Comparison of ENCODE assay signal across 1 cellular context in the genomic region with DNA sequence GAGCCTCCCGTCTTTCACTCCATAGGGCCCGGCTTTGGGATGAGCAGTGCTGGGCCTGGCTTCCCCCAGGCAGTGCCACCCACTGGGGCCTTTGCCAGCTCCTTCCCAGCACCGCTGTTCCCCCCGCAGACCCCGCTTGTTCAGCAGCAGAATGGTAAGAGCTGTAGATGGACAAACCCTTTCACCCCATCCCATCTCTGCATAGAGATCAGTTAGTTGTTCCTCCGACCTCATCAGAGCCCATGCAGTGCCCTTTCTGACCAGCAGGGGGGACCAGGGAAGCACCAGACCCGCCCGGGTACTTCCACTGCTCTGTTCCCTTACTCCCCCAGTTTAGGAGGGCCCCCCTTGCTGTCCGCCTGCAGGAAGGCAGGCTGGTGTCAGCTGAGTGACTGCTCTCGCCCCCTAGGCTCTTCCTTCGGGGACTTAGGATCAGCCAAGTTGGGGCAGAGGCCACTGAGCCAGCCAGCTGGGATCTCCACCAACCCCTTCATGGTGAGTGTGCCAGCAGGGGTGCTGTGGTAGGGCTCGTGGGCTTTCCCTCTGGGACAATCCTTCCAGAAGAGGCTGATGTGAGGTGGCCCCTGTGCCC.
TF ChIP-seq lines count a peak whose summit lies in the region.

No MANE protein-coding gene starts in this region.

TF ChIP-seq in HepG2, 621 proteins besides CTCF, POLR2A, EP300 and RAD21 (continued from another document and continues in another):
- TF ChIP-seq, protein P1, sequence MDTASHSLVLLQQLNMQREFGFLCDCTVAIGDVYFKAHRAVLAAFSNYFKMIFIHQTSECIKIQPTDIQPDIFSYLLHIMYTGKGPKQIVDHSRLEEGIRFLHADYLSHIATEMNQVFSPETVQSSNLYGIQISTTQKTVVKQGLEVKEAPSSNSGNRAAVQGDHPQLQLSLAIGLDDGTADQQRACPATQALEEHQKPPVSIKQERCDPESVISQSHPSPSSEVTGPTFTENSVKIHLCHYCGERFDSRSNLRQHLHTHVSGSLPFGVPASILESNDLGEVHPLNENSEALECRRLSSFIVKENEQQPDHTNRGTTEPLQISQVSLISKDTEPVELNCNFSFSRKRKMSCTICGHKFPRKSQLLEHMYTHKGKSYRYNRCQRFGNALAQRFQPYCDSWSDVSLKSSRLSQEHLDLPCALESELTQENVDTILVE (CRISPR knock-in tag; IDR thresholded peaks at IDR 0.05) = no peak
- TF ChIP-seq TARDBP (CRISPR knock-in tag; IDR thresholded peaks at IDR 0.05) (0 out of 2 replicates have a peak, but pooled peaks have one; percentile 18), DNMT3B (CRISPR knock-in tag; conservative IDR thresholded peaks at IDR 0.05) (no peak), GABPB1 (CRISPR knock-in tag; IDR thresholded peaks at IDR 0.05) (no peak), SRSF1 (optimal IDR thresholded peaks at IDR 0.05; ENCODE audit: low read depth, low read length) (no peak), NFYB (CRISPR knock-in tag; IDR thresholded peaks at IDR 0.05) (no peak), ZNF672 (CRISPR knock-in tag; IDR thresholded peaks at IDR 0.05) (no peak), ZNF557 (CRISPR knock-in tag; IDR thresholded peaks at IDR 0.05) (no peak), NCOA5 (CRISPR knock-in tag; IDR thresholded peaks at IDR 0.05) (0 out of 2 replicates have a peak, but pooled peaks have one; percentile 55), HMGA1 (CRISPR knock-in tag; conservative IDR thresholded peaks at IDR 0.05) (no peak), HDAC1 (CRISPR knock-in tag; IDR thresholded peaks at IDR 0.05) (no peak), ZNF775 (CRISPR knock-in tag; IDR thresholded peaks at IDR 0.05; ENCODE audit: borderline replicate concordance) (no peak), SMC3 (IDR thresholded peaks at IDR 0.05; ENCODE audit: low read length) (peak; percentile 52), ZFP36 (IDR thresholded peaks at IDR 0.05; ENCODE audit: borderline replicate concordance, low read depth, low read length, partially characterized antibody) (no peak), HIVEP1 (CRISPR knock-in tag; IDR thresholded peaks at IDR 0.05) (0 out of 2 replicates have a peak, but pooled peaks have one; percentile 12), HNRNPLL (IDR thresholded peaks at IDR 0.05; ENCODE audit: low read depth, low read length, poor library complexity, severe bottlenecking) (no peak), STAG1 (CRISPR knock-in tag; IDR thresholded peaks at IDR 0.05) (peak; percentile 46), YY1 (IDR thresholded peaks at IDR 0.05; ENCODE audit: insufficient read depth, insufficient replicate concordance, low read depth, low read length) (no peak), AGO2 (optimal IDR thresholded peaks at IDR 0.05; ENCODE audit: low read depth, low read length) (peak; percentile 96), KDM2A (CRISPR knock-in tag; IDR thresholded peaks at IDR 0.05; ENCODE audit: borderline replicate concordance, low read depth) (no peak), SP1 (IDR thresholded peaks at IDR 0.05) (no peak), SP1 (CRISPR knock-in tag; IDR thresholded peaks at IDR 0.05) (no peak), DNMT1 (CRISPR knock-in tag; IDR thresholded peaks at IDR 0.05) (0 out of 2 replicates have a peak, but pooled peaks have one; percentile 35), MXI1 (IDR thresholded peaks at IDR 0.05; ENCODE audit: borderline replicate concordance, low read depth, low read length) (0 out of 3 replicates have a peak, but pooled peaks have one; percentile 16), MIER2 (CRISPR knock-in tag; IDR thresholded peaks at IDR 0.05) (no peak), PHB2 (IDR thresholded peaks at IDR 0.05; ENCODE audit: partially characterized antibody) (no peak), KDM3A (CRISPR knock-in tag; IDR thresholded peaks at IDR 0.05; ENCODE audit: low read depth) (0 out of 2 replicates have a peak, but pooled peaks have one; percentile 33), ZSCAN25 (CRISPR knock-in tag; IDR thresholded peaks at IDR 0.05) (0 out of 2 replicates have a peak, but pooled peaks have one; percentile 33)
- TF ChIP-seq, protein P2, sequence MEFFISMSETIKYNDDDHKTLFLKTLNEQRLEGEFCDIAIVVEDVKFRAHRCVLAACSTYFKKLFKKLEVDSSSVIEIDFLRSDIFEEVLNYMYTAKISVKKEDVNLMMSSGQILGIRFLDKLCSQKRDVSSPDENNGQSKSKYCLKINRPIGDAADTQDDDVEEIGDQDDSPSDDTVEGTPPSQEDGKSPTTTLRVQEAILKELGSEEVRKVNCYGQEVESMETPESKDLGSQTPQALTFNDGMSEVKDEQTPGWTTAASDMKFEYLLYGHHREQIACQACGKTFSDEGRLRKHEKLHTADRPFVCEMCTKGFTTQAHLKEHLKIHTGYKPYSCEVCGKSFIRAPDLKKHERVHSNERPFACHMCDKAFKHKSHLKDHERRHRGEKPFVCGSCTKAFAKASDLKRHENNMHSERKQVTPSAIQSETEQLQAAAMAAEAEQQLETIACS (CRISPR knock-in tag; IDR thresholded peaks at IDR 0.05) = no peak
- TF ChIP-seq, protein P3, sequence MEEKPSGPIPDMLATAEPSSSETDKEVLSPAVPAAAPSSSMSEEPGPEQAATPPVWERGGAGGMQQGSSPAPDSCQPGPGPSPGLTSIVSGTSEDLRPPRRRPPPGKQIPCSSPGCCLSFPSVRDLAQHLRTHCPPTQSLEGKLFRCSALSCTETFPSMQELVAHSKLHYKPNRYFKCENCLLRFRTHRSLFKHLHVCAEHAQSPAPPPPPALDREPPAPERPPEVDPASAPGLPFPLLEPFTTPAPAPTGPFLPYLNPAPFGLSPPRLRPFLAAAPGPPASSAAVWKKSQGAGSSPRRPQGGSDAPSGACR (CRISPR knock-in tag; IDR thresholded peaks at IDR 0.05) = no peak
- TF ChIP-seq, protein P4, sequence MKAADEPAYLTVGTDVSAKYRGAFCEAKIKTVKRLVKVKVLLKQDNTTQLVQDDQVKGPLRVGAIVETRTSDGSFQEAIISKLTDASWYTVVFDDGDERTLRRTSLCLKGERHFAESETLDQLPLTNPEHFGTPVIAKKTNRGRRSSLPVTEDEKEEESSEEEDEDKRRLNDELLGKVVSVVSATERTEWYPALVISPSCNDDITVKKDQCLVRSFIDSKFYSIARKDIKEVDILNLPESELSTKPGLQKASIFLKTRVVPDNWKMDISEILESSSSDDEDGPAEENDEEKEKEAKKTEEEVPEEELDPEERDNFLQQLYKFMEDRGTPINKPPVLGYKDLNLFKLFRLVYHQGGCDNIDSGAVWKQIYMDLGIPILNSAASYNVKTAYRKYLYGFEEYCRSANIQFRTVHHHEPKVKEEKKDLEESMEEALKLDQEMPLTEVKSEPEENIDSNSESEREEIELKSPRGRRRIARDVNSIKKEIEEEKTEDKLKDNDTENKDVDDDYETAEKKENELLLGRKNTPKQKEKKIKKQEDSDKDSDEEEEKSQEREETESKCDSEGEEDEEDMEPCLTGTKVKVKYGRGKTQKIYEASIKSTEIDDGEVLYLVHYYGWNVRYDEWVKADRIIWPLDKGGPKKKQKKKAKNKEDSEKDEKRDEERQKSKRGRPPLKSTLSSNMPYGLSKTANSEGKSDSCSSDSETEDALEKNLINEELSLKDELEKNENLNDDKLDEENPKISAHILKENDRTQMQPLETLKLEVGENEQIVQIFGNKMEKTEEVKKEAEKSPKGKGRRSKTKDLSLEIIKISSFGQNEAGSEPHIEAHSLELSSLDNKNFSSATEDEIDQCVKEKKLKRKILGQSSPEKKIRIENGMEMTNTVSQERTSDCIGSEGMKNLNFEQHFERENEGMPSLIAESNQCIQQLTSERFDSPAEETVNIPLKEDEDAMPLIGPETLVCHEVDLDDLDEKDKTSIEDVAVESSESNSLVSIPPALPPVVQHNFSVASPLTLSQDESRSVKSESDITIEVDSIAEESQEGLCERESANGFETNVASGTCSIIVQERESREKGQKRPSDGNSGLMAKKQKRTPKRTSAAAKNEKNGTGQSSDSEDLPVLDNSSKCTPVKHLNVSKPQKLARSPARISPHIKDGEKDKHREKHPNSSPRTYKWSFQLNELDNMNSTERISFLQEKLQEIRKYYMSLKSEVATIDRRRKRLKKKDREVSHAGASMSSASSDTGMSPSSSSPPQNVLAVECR (CRISPR knock-in tag; IDR thresholded peaks at IDR 0.05; ENCODE audit: borderline replicate concordance) = no peak
- TF ChIP-seq, protein P5, sequence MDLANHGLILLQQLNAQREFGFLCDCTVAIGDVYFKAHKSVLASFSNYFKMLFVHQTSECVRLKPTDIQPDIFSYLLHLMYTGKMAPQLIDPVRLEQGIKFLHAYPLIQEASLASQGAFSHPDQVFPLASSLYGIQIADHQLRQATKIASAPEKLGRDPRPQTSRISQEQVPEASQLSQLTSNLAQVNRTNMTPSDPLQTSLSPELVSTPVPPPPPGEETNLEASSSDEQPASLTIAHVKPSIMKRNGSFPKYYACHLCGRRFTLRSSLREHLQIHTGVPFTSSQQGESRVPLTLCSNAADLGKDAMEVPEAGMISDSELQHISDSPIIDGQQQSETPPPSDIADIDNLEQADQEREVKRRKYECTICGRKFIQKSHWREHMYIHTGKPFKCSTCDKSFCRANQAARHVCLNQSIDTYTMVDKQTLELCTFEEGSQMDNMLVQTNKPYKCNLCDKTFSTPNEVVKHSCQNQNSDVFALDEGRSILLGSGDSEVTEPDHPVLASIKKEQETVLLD (CRISPR knock-in tag; IDR thresholded peaks at IDR 0.05; ENCODE audit: low read depth) = no peak
- TF ChIP-seq, protein P6, sequence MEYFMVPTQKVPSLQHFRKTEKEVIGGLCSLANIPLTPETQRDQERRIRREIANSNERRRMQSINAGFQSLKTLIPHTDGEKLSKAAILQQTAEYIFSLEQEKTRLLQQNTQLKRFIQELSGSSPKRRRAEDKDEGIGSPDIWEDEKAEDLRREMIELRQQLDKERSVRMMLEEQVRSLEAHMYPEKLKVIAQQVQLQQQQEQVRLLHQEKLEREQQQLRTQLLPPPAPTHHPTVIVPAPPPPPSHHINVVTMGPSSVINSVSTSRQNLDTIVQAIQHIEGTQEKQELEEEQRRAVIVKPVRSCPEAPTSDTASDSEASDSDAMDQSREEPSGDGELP (IDR thresholded peaks at IDR 0.05; ENCODE audit: borderline replicate concordance, low read depth) = no peak
- TF ChIP-seq, protein P7, sequence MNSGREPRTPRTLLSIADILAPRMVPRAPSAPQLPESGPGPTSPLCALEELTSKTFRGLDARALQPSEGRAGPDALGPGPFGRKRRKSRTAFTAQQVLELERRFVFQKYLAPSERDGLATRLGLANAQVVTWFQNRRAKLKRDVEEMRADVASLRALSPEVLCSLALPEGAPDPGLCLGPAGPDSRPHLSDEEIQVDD (CRISPR knock-in tag; IDR thresholded peaks at IDR 0.05; ENCODE audit: borderline replicate concordance) = peak; percentile 50; the same call in 1 of the 2 replicates
- TF ChIP-seq, protein P8, sequence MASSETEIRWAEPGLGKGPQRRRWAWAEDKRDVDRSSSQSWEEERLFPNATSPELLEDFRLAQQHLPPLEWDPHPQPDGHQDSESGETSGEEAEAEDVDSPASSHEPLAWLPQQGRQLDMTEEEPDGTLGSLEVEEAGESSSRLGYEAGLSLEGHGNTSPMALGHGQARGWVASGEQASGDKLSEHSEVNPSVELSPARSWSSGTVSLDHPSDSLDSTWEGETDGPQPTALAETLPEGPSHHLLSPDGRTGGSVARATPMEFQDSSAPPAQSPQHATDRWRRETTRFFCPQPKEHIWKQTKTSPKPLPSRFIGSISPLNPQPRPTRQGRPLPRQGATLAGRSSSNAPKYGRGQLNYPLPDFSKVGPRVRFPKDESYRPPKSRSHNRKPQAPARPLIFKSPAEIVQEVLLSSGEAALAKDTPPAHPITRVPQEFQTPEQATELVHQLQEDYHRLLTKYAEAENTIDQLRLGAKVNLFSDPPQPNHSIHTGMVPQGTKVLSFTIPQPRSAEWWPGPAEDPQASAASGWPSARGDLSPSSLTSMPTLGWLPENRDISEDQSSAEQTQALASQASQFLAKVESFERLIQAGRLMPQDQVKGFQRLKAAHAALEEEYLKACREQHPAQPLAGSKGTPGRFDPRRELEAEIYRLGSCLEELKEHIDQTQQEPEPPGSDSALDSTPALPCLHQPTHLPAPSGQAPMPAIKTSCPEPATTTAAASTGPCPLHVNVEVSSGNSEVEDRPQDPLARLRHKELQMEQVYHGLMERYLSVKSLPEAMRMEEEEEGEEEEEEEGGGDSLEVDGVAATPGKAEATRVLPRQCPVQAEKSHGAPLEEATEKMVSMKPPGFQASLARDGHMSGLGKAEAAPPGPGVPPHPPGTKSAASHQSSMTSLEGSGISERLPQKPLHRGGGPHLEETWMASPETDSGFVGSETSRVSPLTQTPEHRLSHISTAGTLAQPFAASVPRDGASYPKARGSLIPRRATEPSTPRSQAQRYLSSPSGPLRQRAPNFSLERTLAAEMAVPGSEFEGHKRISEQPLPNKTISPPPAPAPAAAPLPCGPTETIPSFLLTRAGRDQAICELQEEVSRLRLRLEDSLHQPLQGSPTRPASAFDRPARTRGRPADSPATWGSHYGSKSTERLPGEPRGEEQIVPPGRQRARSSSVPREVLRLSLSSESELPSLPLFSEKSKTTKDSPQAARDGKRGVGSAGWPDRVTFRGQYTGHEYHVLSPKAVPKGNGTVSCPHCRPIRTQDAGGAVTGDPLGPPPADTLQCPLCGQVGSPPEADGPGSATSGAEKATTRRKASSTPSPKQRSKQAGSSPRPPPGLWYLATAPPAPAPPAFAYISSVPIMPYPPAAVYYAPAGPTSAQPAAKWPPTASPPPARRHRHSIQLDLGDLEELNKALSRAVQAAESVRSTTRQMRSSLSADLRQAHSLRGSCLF (CRISPR knock-in tag; IDR thresholded peaks at IDR 0.05; ENCODE audit: borderline replicate concordance) = no peak
- TF ChIP-seq, protein P9, sequence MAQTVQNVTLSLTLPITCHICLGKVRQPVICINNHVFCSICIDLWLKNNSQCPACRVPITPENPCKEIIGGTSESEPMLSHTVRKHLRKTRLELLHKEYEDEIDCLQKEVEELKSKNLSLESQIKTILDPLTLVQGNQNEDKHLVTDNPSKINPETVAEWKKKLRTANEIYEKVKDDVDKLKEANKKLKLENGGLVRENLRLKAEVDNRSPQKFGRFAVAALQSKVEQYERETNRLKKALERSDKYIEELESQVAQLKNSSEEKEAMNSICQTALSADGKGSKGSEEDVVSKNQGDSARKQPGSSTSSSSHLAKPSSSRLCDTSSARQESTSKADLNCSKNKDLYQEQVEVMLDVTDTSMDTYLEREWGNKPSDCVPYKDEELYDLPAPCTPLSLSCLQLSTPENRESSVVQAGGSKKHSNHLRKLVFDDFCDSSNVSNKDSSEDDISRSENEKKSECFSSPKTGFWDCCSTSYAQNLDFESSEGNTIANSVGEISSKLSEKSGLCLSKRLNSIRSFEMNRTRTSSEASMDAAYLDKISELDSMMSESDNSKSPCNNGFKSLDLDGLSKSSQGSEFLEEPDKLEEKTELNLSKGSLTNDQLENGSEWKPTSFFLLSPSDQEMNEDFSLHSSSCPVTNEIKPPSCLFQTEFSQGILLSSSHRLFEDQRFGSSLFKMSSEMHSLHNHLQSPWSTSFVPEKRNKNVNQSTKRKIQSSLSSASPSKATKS (CRISPR knock-in tag; IDR thresholded peaks at IDR 0.05) = no peak
- TF ChIP-seq, protein P10, sequence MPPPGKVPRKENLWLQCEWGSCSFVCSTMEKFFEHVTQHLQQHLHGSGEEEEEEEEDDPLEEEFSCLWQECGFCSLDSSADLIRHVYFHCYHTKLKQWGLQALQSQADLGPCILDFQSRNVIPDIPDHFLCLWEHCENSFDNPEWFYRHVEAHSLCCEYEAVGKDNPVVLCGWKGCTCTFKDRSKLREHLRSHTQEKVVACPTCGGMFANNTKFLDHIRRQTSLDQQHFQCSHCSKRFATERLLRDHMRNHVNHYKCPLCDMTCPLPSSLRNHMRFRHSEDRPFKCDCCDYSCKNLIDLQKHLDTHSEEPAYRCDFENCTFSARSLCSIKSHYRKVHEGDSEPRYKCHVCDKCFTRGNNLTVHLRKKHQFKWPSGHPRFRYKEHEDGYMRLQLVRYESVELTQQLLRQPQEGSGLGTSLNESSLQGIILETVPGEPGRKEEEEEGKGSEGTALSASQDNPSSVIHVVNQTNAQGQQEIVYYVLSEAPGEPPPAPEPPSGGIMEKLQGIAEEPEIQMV (CRISPR knock-in tag; IDR thresholded peaks at IDR 0.05; ENCODE audit: low read depth) = no peak
- TF ChIP-seq, protein P11, sequence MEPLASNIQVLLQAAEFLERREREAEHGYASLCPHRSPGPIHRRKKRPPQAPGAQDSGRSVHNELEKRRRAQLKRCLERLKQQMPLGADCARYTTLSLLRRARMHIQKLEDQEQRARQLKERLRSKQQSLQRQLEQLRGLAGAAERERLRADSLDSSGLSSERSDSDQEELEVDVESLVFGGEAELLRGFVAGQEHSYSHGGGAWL (CRISPR knock-in tag; IDR thresholded peaks at IDR 0.05) = no peak
